ENCODE assay signal across 22 cellular contexts in the genomic region with DNA sequence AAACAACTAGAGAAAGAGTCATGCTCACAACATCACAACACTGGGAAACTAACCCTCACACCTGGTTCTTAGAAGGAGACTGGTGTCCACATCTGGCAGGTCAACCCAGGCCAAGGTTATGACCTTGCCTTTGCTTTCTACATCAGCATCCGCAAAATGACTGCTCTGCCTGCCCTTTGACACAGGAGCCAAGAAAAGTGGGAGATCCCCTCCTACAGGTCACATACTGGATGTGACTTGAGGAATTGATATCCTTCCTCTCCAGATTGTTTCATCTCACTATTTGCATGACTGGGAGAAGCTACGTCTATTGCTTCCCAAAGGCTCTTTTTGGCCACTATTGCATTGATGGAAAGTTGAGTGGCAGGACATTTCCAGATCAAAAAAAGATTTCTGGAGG.
"Had no signal": no experiment of that assay in that cellular context is flagged by ENCODE, and none has a peak within 500 bp of the region (broad histone marks: within the 10 kb centered on the region; RNA-seq: fewer than 3 reads in every experiment).

No MANE protein-coding gene starts in this region.

- DNase-seq: activated B cell treated with CpG ODN at 0.5 μM for 24 hours; activated CD4-positive, alpha-beta memory T cell treated with anti-CD3 and anti-CD28 coated beads, Interleukin-2, amount 10 ng/mL, durations not matched to agents 7 days and 5 days; activated CD4-positive, alpha-beta T cell treated with anti-CD3 and anti-CD28 coated beads for 1 hour; activated CD4-positive, alpha-beta T cell treated with anti-CD3 and anti-CD28 coated beads, Interleukin-2, amount 10 ng/mL, durations not matched to agents 7 days and 5 days; activated gamma-delta T cell; activated naive CD4-positive, alpha-beta T cell treated with anti-CD3 and anti-CD28 coated beads for 36 hours; activated T-cell treated with anti-CD3 and anti-CD28 coated beads for 4 hours; activated T-cell treated with anti-CD3 and anti-CD28 coated beads, Interleukin-2, amount 50 U/mL, for 48 hours; amygdala; Kasumi-1; NCI-H1436 treated with DMSO at 0.1 percent for 48 hours; NCI-H187; NCI-H2081; NCI-H2171; NCI-H2227 treated with DMSO at 0.1 percent for 48 hours; NCI-H524 treated with DMSO at 0.1 percent for 48 hours; RPMI8226; SJCRH30 had no signal

- H3K4me1 ChIP-seq: SJCRH30 had no signal

- H3K27ac ChIP-seq: cardiac muscle cell, SJCRH30 had no signal

- H3K36me3 ChIP-seq: cardiac muscle cell, SJCRH30 had no signal

- H3K27me3 ChIP-seq: cardiac muscle cell, SJCRH30 had no signal

- ATAC-seq: activated T-helper 17 cell treated with anti-CD3 and anti-CD28 coated beads, Interleukin-2, amount 50 U/mL, for 72 hours; Right ventricle myocardium inferior had no signal

- H3K4me3 ChIP-seq: cardiac muscle cell, SJCRH30 had no signal

- H3K9me3 ChIP-seq: SJCRH30 had no signal

- FAIRE-seq: astrocyte had no signal
